Comparison of ENCODE assay signal across 8 cellular contexts in genomic region chr9:137049544-137050449, GRCh38. TPM values are rescaled to one million over a fixed set of nuclear protein-coding genes. Genes with fewer than 3 reads are reported as not detected.
A peak's percentile ranks its signal among the peaks of the same experiment; 100 is the strongest.
DNase-seq lines count a peak whose midpoint lies in the region; TF ChIP-seq lines count a peak whose summit lies in the region.

No MANE protein-coding gene starts in this region.

- peak; percentile 25 for DNase-seq in SIG-M5 treated with dmso at 0.1 percent for 504 hours (lab: John Stamatoyannopoulos, UW; ENCODE audit: unreplicated experiment)
- DNase-seq in SIG-M5 (lab: John Stamatoyannopoulos, UW): no peak
- peak; percentile 50 for DNase-seq in NCI-H1694 treated with DMSO at 0.1 percent for 48 hours (lab: John Stamatoyannopoulos, UW)
- DNase-seq in activated CD4-positive, CD25-positive, alpha-beta regulatory T cell treated with anti-CD3 and anti-CD28 coated beads, Interleukin-2, amount 50 U/mL, for 72 hours: peak; percentile 67
- peak; percentile 90 for DNase-seq in endodermal cell
- DNase-seq in nucleus accumbens (lab: John Stamatoyannopoulos, UW): peak in 41 of 56 donors; percentile 5 to 77 (median 49)
- DNase-seq in NCI-H187 treated with DMSO at 0.1 percent for 48 hours (lab: John Stamatoyannopoulos, UW): no peak
- DNase-seq in GM19240 (ENCODE audit: insufficient read length, low spot score): no peak

- peaks cover 3% of the 10 kb centered on the region for H3K4me1 ChIP-seq in endodermal cell (ENCODE audit: control insufficient read depth, insufficient read depth, low read length)

- peaks cover 2% of the 10 kb centered on the region for H3K4me1 Mint-ChIP-seq in endodermal cell

- no peaks in the 10 kb centered on the region for H3K36me3 ChIP-seq in endodermal cell (ENCODE audit: control insufficient read depth, insufficient read depth, low read length)

- H3K27me3 Mint-ChIP-seq in endodermal cell (ENCODE audit: insufficient read depth): peaks cover 72% of the 10 kb centered on the region

- H3K9ac ChIP-seq in endodermal cell (ENCODE audit: extremely low read depth, low read length, poor library complexity, severe bottlenecking): no peak overlapping the region

- H3K36me3 Mint-ChIP-seq in endodermal cell (ENCODE audit: low read depth): no peaks in the 10 kb centered on the region

- H3K9me3 Mint-ChIP-seq in endodermal cell: no peaks in the 10 kb centered on the region

- 50 to 51% methylated on average over 14 to 38 of the region's 38 CpGs for WGBS in endodermal cell (ENCODE audit: insufficient coverage in 1 of 2, insufficient read length in 1 of 2), 2 experiments

- no peak overlapping the region for H3K27ac ChIP-seq in endodermal cell (ENCODE audit: low read depth, low read length)

- no peak overlapping the region for H3K27ac Mint-ChIP-seq in endodermal cell

- H3K4me3 ChIP-seq in endodermal cell (ENCODE audit: low read length): no peak overlapping the region

- peaks cover 84% of the 10 kb centered on the region for H3K27me3 ChIP-seq in endodermal cell (ENCODE audit: control insufficient read depth, insufficient read depth, low read length, poor library complexity, severe bottlenecking)

- peak; percentile 83 for TF ChIP-seq CTCF in endodermal cell (conservative IDR thresholded peaks at IDR 0.05)

- H3K9me3 ChIP-seq in endodermal cell (ENCODE audit: control insufficient read depth, low read length): no peaks in the 10 kb centered on the region

- no peak overlapping the region for H3K4me3 Mint-ChIP-seq in endodermal cell

RNA-seq across cellular contexts. Expression of gene NPDC1, which starts 3.8 kb away (rescaled TPM):
- 10 to 100 TPM; 60.8 to 73.3 TPM for total RNA-seq in endodermal cell
- polyA plus RNA-seq in endodermal cell (2013, experiment 1 of 2): 62.0 TPM
- 49.7 TPM for polyA plus RNA-seq in endodermal cell (2013, experiment 2 of 2)

RNA-seq across cellular contexts. Expression of gene ENTPD2, which starts 4.1 kb away (rescaled TPM):
- 1 to 10 TPM; 1.2 to 2.4 TPM for total RNA-seq in endodermal cell
- 0.32 TPM for polyA plus RNA-seq in endodermal cell (2013, experiment 1 of 2)
- 0.41 TPM for polyA plus RNA-seq in endodermal cell (2013, experiment 2 of 2)

RNA-seq across cellular contexts. Expression of gene FUT7, which starts 17.9 kb away (rescaled TPM):
- not detected for total RNA-seq in endodermal cell
- polyA plus RNA-seq in endodermal cell (2013, experiment 1 of 2): not detected
- not detected for polyA plus RNA-seq in endodermal cell (2013, experiment 2 of 2)

RNA-seq across cellular contexts. Expression of gene SAPCD2, which starts 20.6 kb away (rescaled TPM):
- 10 to 100 TPM; 20.8 to 24.9 TPM for total RNA-seq in endodermal cell
- 26.0 TPM for polyA plus RNA-seq in endodermal cell (2013, experiment 1 of 2)
- 24.1 TPM for polyA plus RNA-seq in endodermal cell (2013, experiment 2 of 2)

RNA-seq across cellular contexts. Expression of gene ABCA2, which starts 21.8 kb away (rescaled TPM):
- 10 to 100 TPM; 21.5 to 30.0 TPM for total RNA-seq in endodermal cell
- polyA plus RNA-seq in endodermal cell (2013, experiment 1 of 2): 34.8 TPM
- 30.9 TPM for polyA plus RNA-seq in endodermal cell (2013, experiment 2 of 2)

Comparison
In these comparisons a context has a peak if more than half of its experiments do, and no peak if none do; other contexts are left out.
1. DNase-seq: peak in SIG-M5 treated with dmso at 0.1 percent for 504 hours (single experiment), NCI-H1694 treated with DMSO at 0.1 percent for 48 hours (single experiment), activated CD4-positive, CD25-positive, alpha-beta regulatory T cell treated with anti-CD3 and anti-CD28 coated beads, Interleukin-2, amount 50 U/mL, for 72 hours (single experiment), endodermal cell (single experiment) and nucleus accumbens (41 of 56); none in SIG-M5 (single experiment), NCI-H187 treated with DMSO at 0.1 percent for 48 hours (single experiment) and GM19240 (single experiment).